ENCODE assay signal across 9 cellular contexts in the genomic region with DNA sequence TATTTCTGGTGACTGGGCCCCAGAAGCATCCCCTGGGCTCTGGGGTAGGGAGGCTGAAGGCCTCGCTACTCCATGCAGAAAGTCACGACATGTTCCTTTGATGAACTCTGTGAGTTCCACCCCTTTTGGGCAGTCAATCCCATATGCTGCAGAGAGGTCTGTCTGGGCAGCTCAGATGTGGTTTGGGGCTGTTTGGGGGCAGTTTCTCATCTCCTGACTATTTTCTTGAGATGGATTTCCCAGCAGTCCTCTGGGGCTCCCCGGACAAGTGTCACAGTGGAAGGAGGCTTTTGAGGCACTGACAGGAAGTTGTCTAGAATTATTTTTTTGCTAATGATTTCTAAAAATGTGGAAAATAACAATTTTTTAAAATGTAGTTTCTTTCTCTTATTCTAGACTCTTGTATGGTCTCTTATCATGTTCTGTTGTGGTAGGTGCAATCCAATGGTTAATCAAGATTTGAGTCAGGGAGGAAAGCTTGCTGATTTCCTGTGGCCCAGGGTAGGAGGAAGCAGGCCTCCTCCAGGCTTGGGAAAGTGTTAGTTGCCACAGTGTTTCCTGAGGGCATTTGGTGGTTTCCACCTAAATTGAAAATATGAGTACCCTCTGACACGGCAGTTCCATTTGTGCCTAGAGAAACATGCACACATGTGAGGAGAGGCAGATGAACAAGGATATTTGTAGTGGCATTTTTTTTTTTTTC. TPM values are rescaled to one million over a fixed set of nuclear protein-coding genes. Genes with fewer than 3 reads are reported as not detected.
DNase-seq lines count a peak whose midpoint lies in the region; ATAC-seq, FAIRE-seq and TF ChIP-seq lines count a peak whose summit lies in the region.
"Had no signal": no experiment of that assay in that cellular context is flagged by ENCODE, and none has a peak within 500 bp of the region (broad histone marks: within the 10 kb centered on the region; RNA-seq: fewer than 3 reads in every experiment).

No MANE protein-coding gene starts in this region.

- H3K9me3 ChIP-seq in endothelial cell of umbilical vein (replicated peaks; ENCODE audit: control insufficient read depth, insufficient read depth, low read length): no peaks in the 10 kb centered on the region

- H2AFZ ChIP-seq in endothelial cell of umbilical vein (ENCODE audit: low read depth, low read length): no peak overlapping the region

- H3K4me1 ChIP-seq in endothelial cell of umbilical vein (ENCODE audit: control insufficient read depth, extremely low read depth, insufficient read depth, low read length): peaks cover 31% of the 10 kb centered on the region

- peak; percentile 90 for FAIRE-seq in endothelial cell of umbilical vein (lab: Jason Lieb, UNC)

- intact Hi-C loops in endothelial cell of umbilical vein (cut with micrococcal nuclease): loop anchor here (1.0 to 2.0 kb wide), 2 partner anchors 20 to 252 kb away; a partner anchor contains a TSS

- H3K36me3 ChIP-seq in endothelial cell of umbilical vein (ENCODE audit: control insufficient read depth in 2 of 2, extremely low read depth in 1 of 2, insufficient read depth in 2 of 2, low read length in 2 of 2): peaks cover 0 to 2% of the 10 kb centered on the region in 2 experiments

- peaks cover 50% of the 10 kb centered on the region for H3K4me1 Mint-ChIP-seq in stimulated activated naive CD8-positive, alpha-beta T cell treated with anti-CD3 and anti-CD28 coated beads, Interleukin-15, amount 100 ng/mL, for 72 hours
- peaks cover 13 to 38% (median 29%) of the 10 kb centered on the region in 4 donors for H3K4me1 Mint-ChIP-seq in naive thymus-derived CD8-positive, alpha-beta T cell

- H3K9me1 ChIP-seq in endothelial cell of umbilical vein (replicated peaks; ENCODE audit: control insufficient read depth, extremely low read depth, insufficient read depth, low read length): no peaks in the 10 kb centered on the region

- no peak for TF ChIP-seq POLR2A in endothelial cell of umbilical vein (IDR thresholded peaks at IDR 0.05; ENCODE audit: low read depth, low read length)

- no peak overlapping the region for H3K4me3 ChIP-seq in endothelial cell of umbilical vein (replicated peaks in 1 of 3; ENCODE audit: insufficient read depth in 1 of 3, low read depth in 1 of 3, low read length in 3 of 3)

- peak; percentile 78 for DNase-seq in activated effector memory CD4-positive, alpha-beta T cell treated with anti-CD3 and anti-CD28 coated beads, Interleukin-2, amount 50 U/mL, for 16 hours
- no peak for DNase-seq in activated effector memory CD4-positive, alpha-beta T cell treated with Interleukin-2 at 50 U/mL for 16 hours
- DNase-seq in UCSD-AML1 (lab: John Stamatoyannopoulos, UW; ENCODE audit: unreplicated experiment) (peak; percentile 74), endothelial cell of umbilical vein (ENCODE audit: low read depth, low spot score) (peak; percentile 96), activated gamma-delta T cell (lab: John Stamatoyannopoulos, UW) (no peak)
- peak; percentile 31 to 67 for DNase-seq in stimulated activated naive CD8-positive, alpha-beta T cell treated with anti-CD3 and anti-CD28 coated beads, Interleukin-15, amount 100 ng/mL, for 72 hours
- no peak for DNase-seq in naive thymus-derived CD8-positive, alpha-beta T cell
- DNase-seq: NCI-H1092 had no signal

- no TSS peak for BruUV-seq in endothelial cell of umbilical vein (replicated peaks; lab: Mats Ljungman, UMichigan)

- POLR2A ChIA-PET in endothelial cell of umbilical vein (lab: Charles Lee): no interaction called here
- POLR2A ChIA-PET in naive thymus-derived CD8-positive, alpha-beta T cell (lab: Charles Lee): no interaction called here

- H3K27me3 ChIP-seq in endothelial cell of umbilical vein (ENCODE audit: control insufficient read depth in 2 of 2, insufficient read depth in 2 of 2, low read length in 2 of 2): no peaks in the 10 kb centered on the region

- peak overlapping the region; percentile 8 to 55 for H3K27ac Mint-ChIP-seq in stimulated activated naive CD8-positive, alpha-beta T cell treated with anti-CD3 and anti-CD28 coated beads, Interleukin-15, amount 100 ng/mL, for 72 hours
- peak overlapping the region in 4 of 10 donors; percentile 49 to 80 (median 67) for H3K27ac Mint-ChIP-seq in naive thymus-derived CD8-positive, alpha-beta T cell

- CTCF ChIA-PET in endothelial cell of umbilical vein (lab: Charles Lee): interaction anchor here (0.8 to 2.5 kb wide), 8 partner anchors 20 to 512 kb away, joined by 3 to 10 read pairs (median 4); a partner anchor contains a TSS

- TF ChIP-seq CTCF in endothelial cell of umbilical vein (IDR thresholded peaks at IDR 0.05; ENCODE audit: extremely low read depth in 1 of 2, insufficient read depth in 1 of 2, low read depth in 1 of 2, low read length in 2 of 2): no peak

- H3K79me2 ChIP-seq in endothelial cell of umbilical vein (ENCODE audit: control insufficient read depth, insufficient read depth, low read length): no peaks in the 10 kb centered on the region

- H3K4me2 ChIP-seq in endothelial cell of umbilical vein (ENCODE audit: insufficient read depth, low read length): peak overlapping the region; percentile 23

- dilution Hi-C loops in endothelial cell of umbilical vein (cut with MboI; ENCODE audit: extremely low pct_ligation_motif_present, low sequenced_read_pairs): no loop called here

- no peaks in the 10 kb centered on the region for H3K27me3 Mint-ChIP-seq in stimulated activated naive CD8-positive, alpha-beta T cell treated with anti-CD3 and anti-CD28 coated beads, Interleukin-15, amount 100 ng/mL, for 72 hours
- no peaks in the 10 kb centered on the region for H3K27me3 Mint-ChIP-seq in naive thymus-derived CD8-positive, alpha-beta T cell

- H3K9ac ChIP-seq in endothelial cell of umbilical vein (replicated peaks; ENCODE audit: extremely low read depth, insufficient read depth, low read length): peak overlapping the region; percentile 21

- H3K27ac ChIP-seq in endothelial cell of umbilical vein (ENCODE audit: insufficient read depth, low read depth, low read length): peak overlapping the region; percentile 69

- peaks cover 3 to 18% (median 6%) of the 10 kb centered on the region in 3 donors for H3K36me3 Mint-ChIP-seq in naive thymus-derived CD8-positive, alpha-beta T cell

- no peaks in the 10 kb centered on the region for H4K20me1 ChIP-seq in endothelial cell of umbilical vein (replicated peaks; ENCODE audit: control insufficient read depth, extremely low read depth, insufficient read depth, low read length)

- ATAC-seq in stimulated activated naive CD8-positive, alpha-beta T cell treated with anti-CD3 and anti-CD28 coated beads, Interleukin-15, amount 100 ng/mL, for 72 hours: peak; percentile 86
- ATAC-seq in naive thymus-derived CD8-positive, alpha-beta T cell: no peak
- no peak for ATAC-seq in HG03039 (IDR thresholded peaks at IDR 0.05; ENCODE audit: unreplicated experiment)

- peak overlapping the region; percentile 59 to 66 for H3K4me3 Mint-ChIP-seq in stimulated activated naive CD8-positive, alpha-beta T cell treated with anti-CD3 and anti-CD28 coated beads, Interleukin-15, amount 100 ng/mL, for 72 hours
- no peak overlapping the region for H3K4me3 Mint-ChIP-seq in naive thymus-derived CD8-positive, alpha-beta T cell

- no peaks in the 10 kb centered on the region for H3K9me3 Mint-ChIP-seq in stimulated activated naive CD8-positive, alpha-beta T cell treated with anti-CD3 and anti-CD28 coated beads, Interleukin-15, amount 100 ng/mL, for 72 hours
- H3K9me3 Mint-ChIP-seq in naive thymus-derived CD8-positive, alpha-beta T cell: no peaks in the 10 kb centered on the region

TF ChIP-seq in endothelial cell of umbilical vein, 7 proteins besides CTCF, POLR2A, EP300 and RAD21:
- TF ChIP-seq EZH2 (IDR thresholded peaks at IDR 0.05; ENCODE audit: borderline replicate concordance, low read depth, low read length, severe bottlenecking): no peak
- peak; percentile 94 for TF ChIP-seq POLR2AphosphoS5 (IDR thresholded peaks at IDR 0.05; ENCODE audit: insufficient read depth, low read depth, low read length)
- peak; percentile 98 for TF ChIP-seq GATA2 (IDR thresholded peaks at IDR 0.05; ENCODE audit: insufficient read depth, insufficient read length, low read depth, low read length)
- TF ChIP-seq, protein P1, sequence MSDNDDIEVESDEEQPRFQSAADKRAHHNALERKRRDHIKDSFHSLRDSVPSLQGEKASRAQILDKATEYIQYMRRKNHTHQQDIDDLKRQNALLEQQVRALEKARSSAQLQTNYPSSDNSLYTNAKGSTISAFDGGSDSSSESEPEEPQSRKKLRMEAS (IDR thresholded peaks at IDR 0.05; ENCODE audit: insufficient read depth, insufficient read length): peak; percentile 2
- TF ChIP-seq FOS (IDR thresholded peaks at IDR 0.05; ENCODE audit: borderline replicate concordance, insufficient read depth, low read length): peak; percentile 86
- peak; percentile 81 for TF ChIP-seq MYC (IDR thresholded peaks at IDR 0.05; ENCODE audit: low read depth, low read length)
- TF ChIP-seq JUN (IDR thresholded peaks at IDR 0.05; ENCODE audit: borderline replicate concordance, insufficient read depth, insufficient read length, low read depth): peak; percentile 39

RNA-seq across cellular contexts. Expression of a gene that starts 19.9 kb away (rescaled TPM):
- total RNA-seq in endothelial cell of umbilical vein: 26.8 and 31.7 TPM in 2 replicates
- 10.6 and 10.7 TPM in 2 replicates for polyA plus RNA-seq in endothelial cell of umbilical vein
- 14.4 and 15.1 TPM in 2 replicates for polyA plus RNA-seq in endothelial cell of umbilical vein (2011; cell fraction: cytosol; rRNA removed)
- polyA plus RNA-seq in endothelial cell of umbilical vein (2011; cell fraction: nucleus; rRNA removed): 27.7 and 28.7 TPM in 2 replicates
- 15.4 and 24.8 TPM in 2 replicates for polyA plus RNA-seq in endothelial cell of umbilical vein (2012)
- 27.0 and 27.2 TPM in 2 replicates for polyA minus RNA-seq in endothelial cell of umbilical vein
- 23.9 TPM for polyA minus RNA-seq in endothelial cell of umbilical vein (2011; cell fraction: cytosol; rRNA and poly(A)+ RNA removed)
- polyA minus RNA-seq in endothelial cell of umbilical vein (2011; cell fraction: nucleus; rRNA and poly(A)+ RNA removed): 23.7 and 23.8 TPM in 2 replicates
- total RNA-seq in naive thymus-derived CD8-positive, alpha-beta T cell: 10 to 100 TPM; 68.1 to 71.1 TPM
- 10 to 100 TPM; 11.5 to 20.9 (median 14.5) TPM for polyA plus RNA-seq in naive thymus-derived CD8-positive, alpha-beta T cell

Comparison
In these comparisons a context has a peak if more than half of its experiments do, and no peak if none do; other contexts are left out.
1. DNase-seq: peak in activated effector memory CD4-positive, alpha-beta T cell treated with anti-CD3 and anti-CD28 coated beads, Interleukin-2, amount 50 U/mL, for 16 hours (single experiment), UCSD-AML1 (single experiment), endothelial cell of umbilical vein (single experiment) and stimulated activated naive CD8-positive, alpha-beta T cell treated with anti-CD3 and anti-CD28 coated beads, Interleukin-15, amount 100 ng/mL, for 72 hours (2 of 2); none in activated effector memory CD4-positive, alpha-beta T cell treated with Interleukin-2 at 50 U/mL for 16 hours (single experiment), naive thymus-derived CD8-positive, alpha-beta T cell (0 of 10) and activated gamma-delta T cell (single experiment).
2. H3K4me3 Mint-ChIP-seq: peak in stimulated activated naive CD8-positive, alpha-beta T cell treated with anti-CD3 and anti-CD28 coated beads, Interleukin-15, amount 100 ng/mL, for 72 hours (2 of 2); none in naive thymus-derived CD8-positive, alpha-beta T cell (0 of 10).